In genomic region chr6:145813285-145814034, GRCh38 we compare ENCODE assay signal across 8 cellular contexts. TPM values are rescaled to one million over a fixed set of nuclear protein-coding genes. Genes with fewer than 3 reads are reported as not detected.
A peak's percentile ranks its signal among the peaks of the same experiment; 100 is the strongest.
DNase-seq lines count a peak whose midpoint lies in the region; ATAC-seq, FAIRE-seq and TF ChIP-seq lines count a peak whose summit lies in the region.

No MANE protein-coding gene starts in this region.

- TF ChIP-seq RAD21 in HepG2 (CRISPR knock-in tag; IDR thresholded peaks at IDR 0.05), result no peak

- H3K27ac Mint-ChIP-seq in MCF 10A (ENCODE audit: low read depth, unreplicated experiment), result peak overlapping the region; percentile 95

- H3K79me2 ChIP-seq in HepG2 (ENCODE audit: insufficient read depth, low read length), result peaks cover 57% of the 10 kb centered on the region

- DNase-seq in AG08395 (ENCODE audit: low spot score) (peak; percentile 37), NCI-H526 (lab: John Stamatoyannopoulos, UW) (peak; percentile 33 to 54), MCF 10A (ENCODE audit: unreplicated experiment) (peak; percentile 61), HepG2 (ENCODE audit: low spot score) (peak; percentile 23), OCI-M2 (lab: John Stamatoyannopoulos, UW; ENCODE audit: unreplicated experiment) (no peak)

- H3K27me3 ChIP-seq in HepG2 (ENCODE audit: control insufficient read depth in 1 of 2, insufficient read depth in 2 of 2, low read length in 2 of 2) (no peaks in the 10 kb centered on the region; a peak in 2 of 5 replicates), thymus (ENCODE audit: control insufficient read depth, insufficient read depth) (no peaks in the 10 kb centered on the region)

- H3K36me3 ChIP-seq in HepG2 (replicated peaks in 1 of 2; ENCODE audit: control insufficient read depth in 1 of 2, insufficient read depth in 2 of 2, low read length in 2 of 2) (no peaks in the 10 kb centered on the region), thymus (ENCODE audit: control insufficient read depth, insufficient read depth) (no peaks in the 10 kb centered on the region)

- H3K4me1 ChIP-seq in HepG2 (ENCODE audit: insufficient read depth, low read length) (peaks cover 37% of the 10 kb centered on the region), thymus (ENCODE audit: control insufficient read depth, insufficient read depth, low read length) (no peaks in the 10 kb centered on the region)

- peaks cover 42% of the 10 kb centered on the region for H3K4me1 Mint-ChIP-seq in MCF 10A (ENCODE audit: insufficient read depth, unreplicated experiment)

- POLR2A ChIA-PET in MCF 10A (lab: Yijun Ruan, JAX), result interaction anchor here (0.6 to 3.3 kb wide), 13 partner anchors 13 to 733 kb away, joined by 3 to 158 read pairs (median 10); partner anchors contain the start of gene EPM2A
- POLR2A ChIA-PET in HepG2 (lab: Yijun Ruan, JAX), result interaction anchor here (1.2 to 3.2 kb wide), 2 partner anchors 78 to 149 kb away, joined by 3 to 84 read pairs; partner anchors contain the start of gene EPM2A

- TF ChIP-seq CTCF in MCF 10A (IDR thresholded peaks at IDR 0.05; ENCODE audit: unreplicated experiment), result no peak
- no peak for TF ChIP-seq CTCF in HepG2 (CRISPR knock-in tag; IDR thresholded peaks at IDR 0.05)

- CTCF ChIA-PET in MCF 10A (lab: Yijun Ruan, JAX), result interaction anchor here (2.1 kb wide), 1 partner anchor 92 kb away, joined by 5 read pairs; no protein-coding TSS in a partner anchor
- CTCF ChIA-PET in HepG2 (lab: Yijun Ruan, JAX; ENCODE audit: low intra/inter-chr PET ratio, low total read pairs), result no interaction called here

- BruUV-seq in MCF 10A (replicated peaks; lab: Mats Ljungman, UMichigan) (TSS peak; percentile 36), HepG2 (replicated peaks; lab: Mats Ljungman, UMichigan) (TSS peak; percentile 49)

- H3K27ac ChIP-seq in HepG2 (ENCODE audit: extremely low read length, insufficient read depth, low read length) (peak overlapping the region; percentile 90), thymus (ENCODE audit: low read depth) (no peak overlapping the region)

- TF ChIP-seq EP300 in HepG2 (IDR thresholded peaks at IDR 0.05; ENCODE audit: low read depth in 2 of 2, low read length in 2 of 2), result no peak
- no peak for TF ChIP-seq EP300 in HepG2 (CRISPR knock-in tag; IDR thresholded peaks at IDR 0.05; ENCODE audit: borderline replicate concordance)

- H3K4me2 ChIP-seq in HepG2 (ENCODE audit: low read depth, low read length), result peak overlapping the region; percentile 87

- TF ChIP-seq POLR2A in HepG2 (IDR thresholded peaks at IDR 0.05; ENCODE audit: insufficient read depth in 1 of 2, low read depth in 2 of 2, low read length in 2 of 2), result no peak

- no peaks in the 10 kb centered on the region for H3K9me3 Mint-ChIP-seq in MCF 10A (ENCODE audit: unreplicated experiment)

- H3K9ac ChIP-seq in HepG2 (ENCODE audit: insufficient read depth, low read depth, low read length), result peak overlapping the region; percentile 86

- 2% methylated on average over 12 of the region's 12 CpGs for whole genome bisulfite sequencing in HepG2 (ENCODE audit: low lambda C conversion rate)
- WGBS in thymus, result 14% methylated on average over 12 of the region's 12 CpGs

- H3K4me3 ChIP-seq in HepG2 (replicated peaks in 1 of 3; ENCODE audit: insufficient read depth in 1 of 3, low read depth in 2 of 3, low read length in 3 of 3), result peak overlapping the region; percentile 84 to 98 (median 84)
- H3K4me3 ChIP-seq in thymus (ENCODE audit: low read length), result peak overlapping the region; percentile 86

- intact Hi-C loops in MCF 10A (cut with micrococcal nuclease) (loop anchor here (1.0 to 10.0 kb wide), 3 partner anchors 78 to 731 kb away; partner anchors contain the start of genes EPM2A and RAB32), HepG2 (cut with micrococcal nuclease; ENCODE audit: unreplicated experiment) (loop anchor here (5.0 kb wide), 2 partner anchors 79 to 149 kb away; partner anchors contain the start of gene SHPRH)

- in situ Hi-C loops in HepG2 (cut with HindIII; ENCODE audit: extremely low pct_ligation_motif_present, low pct_unique_long_range_greater_than_20kb), result loop anchor here (5.0 to 25.0 kb wide), 2 partner anchors 76 to 1499 kb away; partner anchors contain the start of gene EPM2A

- no peaks in the 10 kb centered on the region for H3K9me3 ChIP-seq in HepG2 (ENCODE audit: low read length)
- no peaks in the 10 kb centered on the region for H3K9me3 ChIP-seq in thymus (ENCODE audit: control insufficient read depth)

- H3K36me3 Mint-ChIP-seq in MCF 10A (ENCODE audit: insufficient read depth, unreplicated experiment), result peaks cover 4% of the 10 kb centered on the region

- H2AFZ ChIP-seq in HepG2 (ENCODE audit: low read length), result peak overlapping the region; percentile 75

- peak overlapping the region; percentile 81 for H3K4me3 Mint-ChIP-seq in MCF 10A (ENCODE audit: unreplicated experiment)

- ATAC-seq in GM18499 (IDR thresholded peaks at IDR 0.05; ENCODE audit: insufficient read depth, unreplicated experiment), result peak; percentile 5
- peak; percentile 4 for ATAC-seq in HepG2
- ATAC-seq in HG03097 (IDR thresholded peaks at IDR 0.05; ENCODE audit: low FRiP score, unreplicated experiment), result no peak

- H4K20me1 ChIP-seq in HepG2 (ENCODE audit: insufficient read depth, low read length), result peaks cover 8% of the 10 kb centered on the region

- no peaks in the 10 kb centered on the region for H3K27me3 Mint-ChIP-seq in MCF 10A (ENCODE audit: insufficient read depth, unreplicated experiment)

- FAIRE-seq in HepG2 (lab: Jason Lieb, UNC), result peak; percentile 40

TF ChIP-seq in HepG2, 621 proteins besides CTCF, POLR2A, EP300 and RAD21 (continues in another document):
- peak; percentile 57; the same call in 1 of the 2 replicates for TF ChIP-seq ARID3A (IDR thresholded peaks at IDR 0.05; ENCODE audit: low read depth, low read length)
- peak; percentile 78 for TF ChIP-seq ATF7 (IDR thresholded peaks at IDR 0.05)
- no peak for TF ChIP-seq ATF7 (CRISPR knock-in tag; IDR thresholded peaks at IDR 0.05)
- TF ChIP-seq ZNF670 (CRISPR knock-in tag; IDR thresholded peaks at IDR 0.05; ENCODE audit: borderline replicate concordance), result peak; percentile 67
- TF ChIP-seq POGK (CRISPR knock-in tag; conservative IDR thresholded peaks at IDR 0.05), result 0 out of 2 replicates have a peak, but pooled peaks have one; percentile 23
- 0 out of 2 replicates have a peak, but pooled peaks have one; percentile 18 for TF ChIP-seq MIXL1 (CRISPR knock-in tag; IDR thresholded peaks at IDR 0.05)
- peak; percentile 87 for TF ChIP-seq CREB1 (IDR thresholded peaks at IDR 0.05)
- 0 out of 2 replicates have a peak, but pooled peaks have one; percentile 28 for TF ChIP-seq CREB1 (CRISPR knock-in tag; IDR thresholded peaks at IDR 0.05)
- peak; percentile 84 for TF ChIP-seq NFE2L2 (IDR thresholded peaks at IDR 0.05; ENCODE audit: low read length)
- TF ChIP-seq KDM5A (IDR thresholded peaks at IDR 0.05; ENCODE audit: borderline replicate concordance, low read length), result 0 out of 2 replicates have a peak, but pooled peaks have one; percentile 28

RNA-seq across cellular contexts. Expression of gene FBXO30, which starts 1.1 kb away (rescaled TPM):
- total RNA-seq in MCF 10A (2022), result 10.6 and 10.9 TPM in 2 replicates
- total RNA-seq in HepG2 (2016; rRNA removed; fragmentation: Illumina TruSeq; extraction: Trizol), result 7.1 and 11.4 TPM in 2 replicates
- 2.8 and 3.1 TPM in 2 replicates for total RNA-seq in HepG2 (2016; cell fraction: cytosol; rRNA removed; fragmentation: Illumina TruSeq; extraction: Trizol; ENCODE audit: low read depth)
- 7.3 and 10.8 TPM in 2 replicates for total RNA-seq in HepG2 (2016; cell fraction: insoluble cytoplasmic fraction; rRNA removed; fragmentation: Illumina TruSeq; extraction: Trizol)
- 6.1 and 7.4 TPM in 2 replicates for total RNA-seq in HepG2 (2016; cell fraction: membrane; rRNA removed; fragmentation: Illumina TruSeq; extraction: Trizol)
- total RNA-seq in HepG2 (2016; cell fraction: nucleus; rRNA removed; fragmentation: Illumina TruSeq; extraction: Trizol), result 12.8 and 13.1 TPM in 2 replicates
- polyA plus RNA-seq in HepG2 (2011; rRNA removed), result 2.8 and 3.2 TPM in 2 replicates
- polyA plus RNA-seq in HepG2 (2011; cell fraction: cytosol; rRNA removed), result 0.99 and 2.0 TPM in 2 replicates
- 2.2 and 2.9 TPM in 2 replicates for polyA plus RNA-seq in HepG2 (2011; cell fraction: nucleus; rRNA removed)
- polyA plus RNA-seq in HepG2 (2012), result 5.9 and 6.1 TPM in 2 replicates
- polyA plus RNA-seq in HepG2 (2016; cell fraction: cytosol; fragmentation: Illumina TruSeq; extraction: Trizol; ENCODE audit: low read depth), result 0.18 and 0.25 TPM in 2 replicates
- 8.4 and 9.0 TPM in 2 replicates for polyA plus RNA-seq in HepG2 (2016; cell fraction: insoluble cytoplasmic fraction; fragmentation: Illumina TruSeq; extraction: Trizol; ENCODE audit: low read depth)
- 1.0 and 1.1 TPM in 2 replicates for polyA plus RNA-seq in HepG2 (2016; cell fraction: membrane; fragmentation: Illumina TruSeq; extraction: Trizol; ENCODE audit: low read depth)
- 8.4 and 9.2 TPM in 2 replicates for polyA plus RNA-seq in HepG2 (2016; cell fraction: nucleus; fragmentation: Illumina TruSeq; extraction: Trizol; ENCODE audit: insufficient read depth, low read depth)
- polyA minus RNA-seq in HepG2 (2011; rRNA and poly(A)+ RNA removed; ENCODE audit: low replicate concordance), result 3.9 and 4.3 TPM in 2 replicates
- 4.1 and 5.3 TPM in 2 replicates for polyA minus RNA-seq in HepG2 (2011; cell fraction: cytosol; rRNA and poly(A)+ RNA removed)
- 34.2 and 35.8 TPM in 2 replicates for polyA minus RNA-seq in HepG2 (2011; cell fraction: nucleus; rRNA and poly(A)+ RNA removed)
- 5.7 TPM for polyA plus RNA-seq in thymus
